ENCODE assay signal across 19 cellular contexts in genomic region chr11:87851234-87851633, GRCh38.
DNase-seq lines count a peak whose midpoint lies in the region; ATAC-seq and TF ChIP-seq lines count a peak whose summit lies in the region.
"Had no signal": no experiment of that assay in that cellular context is flagged by ENCODE, and none has a peak within 500 bp of the region (broad histone marks: within the 10 kb centered on the region; RNA-seq: fewer than 3 reads in every experiment).

No MANE protein-coding gene starts in this region.

- H3K9me3 Mint-ChIP-seq in stimulated activated memory B cell treated with anti-CD40 and anti-IgM and Interleukin-4, amounts not matched to agents 10 μg/mL and 1 μg/mL and 100 μg/mL, for 72 hours: peaks cover 3% of the 10 kb centered on the region
- H3K9me3 Mint-ChIP-seq: GM23338; T-helper 1 cell treated with Interleukin-12 subunit alpha and Interleukin-12 subunit beta and Interleukin-4 antibody, amounts not matched to agents 30 μg/mL and 1 μg/mL, for 36 hours had no signal

- H3K27me3 Mint-ChIP-seq in stimulated activated memory B cell treated with anti-CD40 and anti-IgM and Interleukin-4, amounts not matched to agents 10 μg/mL and 1 μg/mL and 100 μg/mL, for 72 hours: no peaks in the 10 kb centered on the region

- no peak overlapping the region for H3K4me3 ChIP-seq in AG09309 (ENCODE audit: control insufficient read depth, low read depth, low read length)
- H3K4me3 ChIP-seq in coronary artery: peak overlapping the region; percentile 14
- no peak overlapping the region for H3K4me3 ChIP-seq in mesodermal cell (ENCODE audit: extremely low read depth, insufficient read depth, low read length, poor library complexity, severe bottlenecking)
- H3K4me3 ChIP-seq: cardiac muscle cell, GM23338, left ventricle myocardium inferior had no signal

- peaks cover 10% of the 10 kb centered on the region for H3K4me1 ChIP-seq in mesodermal cell (ENCODE audit: control insufficient read depth, insufficient read depth, low read length, poor library complexity, severe bottlenecking)
- H3K4me1 ChIP-seq: left ventricle myocardium inferior had no signal

- no peak overlapping the region for H3K27ac Mint-ChIP-seq in stimulated activated memory B cell treated with anti-CD40 and anti-IgM and Interleukin-4, amounts not matched to agents 10 μg/mL and 1 μg/mL and 100 μg/mL, for 72 hours
- H3K27ac Mint-ChIP-seq: GM23338; natural killer cell; T-helper 1 cell treated with Interleukin-12 subunit alpha and Interleukin-12 subunit beta and Interleukin-4 antibody, amounts not matched to agents 30 μg/mL and 1 μg/mL, for 36 hours had no signal

- H3K36me3 Mint-ChIP-seq in stimulated activated memory B cell treated with anti-CD40 and anti-IgM and Interleukin-4, amounts not matched to agents 10 μg/mL and 1 μg/mL and 100 μg/mL, for 72 hours: no peaks in the 10 kb centered on the region
- H3K36me3 Mint-ChIP-seq: natural killer cell had no signal

- WGBS in mesodermal cell (ENCODE audit: insufficient coverage in 2 of 2), 2 experiments: no CpG with 5 or more reads among the region's 2 CpGs

- no peaks in the 10 kb centered on the region for H3K9me3 ChIP-seq in mesodermal cell (ENCODE audit: control insufficient read depth, low read length)
- H3K9me3 ChIP-seq: left ventricle myocardium inferior had no signal

- no peaks in the 10 kb centered on the region for H3K4me1 Mint-ChIP-seq in stimulated activated memory B cell treated with anti-CD40 and anti-IgM and Interleukin-4, amounts not matched to agents 10 μg/mL and 1 μg/mL and 100 μg/mL, for 72 hours
- H3K4me1 Mint-ChIP-seq: GM23338, natural killer cell had no signal

- H3K36me3 ChIP-seq in mesodermal cell (ENCODE audit: control insufficient read depth, insufficient read depth, low read length): no peaks in the 10 kb centered on the region
- H3K36me3 ChIP-seq: cardiac muscle cell, left ventricle myocardium inferior had no signal

- DNase-seq in AG09309 (ENCODE audit: low read depth) (peak; percentile 8), OCI-M1 (lab: John Stamatoyannopoulos, UW) (peak; percentile 79), coronary artery (ENCODE audit: low spot score) (no peak), D341Med (ENCODE audit: low spot score) (no peak), GF-D8 (lab: John Stamatoyannopoulos, UW) (no peak)
- DNase-seq: activated CD4-positive, CD25-positive, alpha-beta regulatory T cell; left ventricle myocardium inferior; natural killer cell; NCI-H2081 treated with DMSO at 0.1 percent for 48 hours; NCI-H82; stimulated activated CD4-positive, alpha-beta T cell treated with anti-CD3 and anti-CD28 coated beads, Interleukin-2, amount 100 ng/mL, for 24 hours; stimulated activated CD8-positive, alpha-beta memory T cell treated with anti-CD3 and anti-CD28 coated beads, Interleukin-4, amount 100 ng/mL, for 48 hours had no signal

- TF ChIP-seq CTCF in AG09309 (IDR thresholded peaks at IDR 0.05; ENCODE audit: control insufficient read depth, insufficient read depth, low read depth, low read length, missing control alignments) (no peak), coronary artery (IDR thresholded peaks at IDR 0.05) (no peak)

- no peak for ATAC-seq in GM21367 (IDR thresholded peaks at IDR 0.05; ENCODE audit: unreplicated experiment)
- ATAC-seq in stimulated activated memory B cell treated with anti-CD40 and anti-IgM and Interleukin-4, amounts not matched to agents 10 μg/mL and 1 μg/mL and 100 μg/mL, for 72 hours: no peak
- ATAC-seq: GM23338, HepG2, natural killer cell had no signal

- no peak overlapping the region for H3K4me3 Mint-ChIP-seq in stimulated activated memory B cell treated with anti-CD40 and anti-IgM and Interleukin-4, amounts not matched to agents 10 μg/mL and 1 μg/mL and 100 μg/mL, for 72 hours
- H3K4me3 Mint-ChIP-seq: GM23338; natural killer cell; T-helper 1 cell treated with Interleukin-12 subunit alpha and Interleukin-12 subunit beta and Interleukin-4 antibody, amounts not matched to agents 30 μg/mL and 1 μg/mL, for 36 hours had no signal

- H3K27ac ChIP-seq in coronary artery (peak overlapping the region; percentile 47 to 70), mesodermal cell (ENCODE audit: low read depth, low read length, severe bottlenecking) (peak overlapping the region; percentile 74)
- H3K27ac ChIP-seq: cardiac muscle cell, left ventricle myocardium inferior had no signal

Comparison
In these comparisons a context has a peak if more than half of its experiments do, and no peak if none do; other contexts are left out.
1. DNase-seq: peak in AG09309 (single experiment) and OCI-M1 (single experiment); none in coronary artery (single experiment), D341Med (single experiment) and GF-D8 (single experiment).